In the genomic region with DNA sequence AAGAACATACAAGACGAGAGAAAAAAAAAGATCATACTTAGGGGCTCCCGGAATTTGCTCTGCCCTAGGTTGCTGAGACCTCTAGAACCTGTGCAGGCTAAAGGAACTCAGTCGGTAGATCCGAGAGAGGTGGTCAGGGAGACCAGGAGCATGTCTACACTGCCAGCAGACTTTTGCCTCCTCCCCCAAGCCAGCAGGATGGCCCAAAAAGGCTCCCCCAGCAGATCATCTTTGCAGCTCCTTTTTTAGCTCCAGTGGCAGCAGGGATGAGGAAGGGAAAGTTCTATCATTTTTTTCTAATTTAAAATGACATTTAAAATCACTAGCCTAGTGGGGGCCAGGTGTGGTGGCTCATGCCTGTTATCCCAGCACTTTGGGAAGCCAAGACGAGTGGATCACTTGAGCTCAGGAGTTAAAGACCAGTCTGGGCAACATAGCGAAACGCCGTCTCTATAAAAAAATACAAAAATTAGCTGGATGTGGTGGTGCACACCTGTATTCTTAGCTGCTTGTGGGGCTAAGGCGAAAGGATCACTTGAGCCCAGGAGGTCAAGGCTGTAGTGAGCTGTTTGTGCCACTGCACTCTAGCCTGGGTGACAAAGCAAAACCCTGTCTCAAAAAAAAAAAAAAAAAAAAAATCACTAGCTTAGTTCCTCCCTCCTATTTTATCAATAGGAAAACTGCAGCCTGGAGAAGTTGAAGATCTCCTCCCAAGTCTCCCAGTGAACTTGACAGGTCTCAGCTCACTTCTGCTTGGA, we compare ENCODE assay signal across 10 cellular contexts.
DNase-seq lines count a peak whose midpoint lies in the region; ATAC-seq and TF ChIP-seq lines count a peak whose summit lies in the region.
"Had no signal": no experiment of that assay in that cellular context is flagged by ENCODE, and none has a peak within 500 bp of the region (broad histone marks: within the 10 kb centered on the region; RNA-seq: fewer than 3 reads in every experiment).

No MANE protein-coding gene starts in this region.

- DNase-seq in GM23338 (ENCODE audit: low spot score): no peak
- DNase-seq in T-cell: no peak
- no peak for DNase-seq in esophagus squamous epithelium (lab: John Stamatoyannopoulos, UW)
- no peak for DNase-seq in GDM1 (lab: John Stamatoyannopoulos, UW)
- no peak for DNase-seq in C1 segment of cervical spinal cord (lab: John Stamatoyannopoulos, UW)
- no peak for DNase-seq in NCI-H187 (lab: John Stamatoyannopoulos, UW)
- DNase-seq: NCI-H2081 treated with DMSO at 0.1 percent for 48 hours, retina had no signal

- WGBS in esophagus squamous epithelium, 2 donors: 77 to 82% methylated on average over 8 of the region's 9 CpGs

- no peaks in the 10 kb centered on the region for H3K9me2 ChIP-seq in GM23338 (ENCODE audit: insufficient read depth)

- ATAC-seq in GM23338 (peak; percentile 5; the same call in 1 of the 3 replicates), T-cell (replicated peaks in 1 of 4) (no peak), GM18858 (IDR thresholded peaks at IDR 0.05; ENCODE audit: unreplicated experiment) (no peak)

- H3K36me3 Mint-ChIP-seq in GM23338 (ENCODE audit: low read depth) (peaks cover 3% of the 10 kb centered on the region; the same call in 1 of the 3 replicates), T-cell (peaks cover 4% of the 10 kb centered on the region)

- H3K4me1 Mint-ChIP-seq in GM23338 (peaks cover 44% of the 10 kb centered on the region), T-cell (peaks cover 59 to 69% (median 68%) of the 10 kb centered on the region in 3 donors)

- peaks cover 8% of the 10 kb centered on the region; the same call in 1 of the 2 replicates for H3F3A ChIP-seq in GM23338 (replicated peaks; ENCODE audit: low read depth)

- H3K9me3 ChIP-seq in esophagus squamous epithelium (no peaks in the 10 kb centered on the region), skeletal muscle satellite cell (replicated peaks; ENCODE audit: low read length) (no peaks in the 10 kb centered on the region)

- H3K27ac ChIP-seq in GM23338 (ENCODE audit: low read depth) (peak overlapping the region; percentile 69; the same call in 1 of the 2 replicates), esophagus squamous epithelium (peak overlapping the region; percentile 65 to 91 (median 88))

- peaks cover 26% of the 10 kb centered on the region for H3K4me1 ChIP-seq in GM23338 (ENCODE audit: insufficient read depth)
- H3K4me1 ChIP-seq in esophagus squamous epithelium: peaks cover 43 to 84% (median 50%) of the 10 kb centered on the region in 3 donors
- peaks cover 64% of the 10 kb centered on the region for H3K4me1 ChIP-seq in skeletal muscle satellite cell (ENCODE audit: control insufficient read depth, insufficient read depth, low read length)

- H3K27me3 Mint-ChIP-seq in GM23338 (ENCODE audit: insufficient read depth, low read depth, poor library complexity): peaks cover 8% of the 10 kb centered on the region
- no peaks in the 10 kb centered on the region for H3K27me3 Mint-ChIP-seq in T-cell

- peak overlapping the region; percentile 52 for H3K9ac ChIP-seq in skeletal muscle satellite cell (ENCODE audit: low read depth, low read length)

- TF ChIP-seq CTCF in GM23338 (conservative IDR thresholded peaks at IDR 0.05; ENCODE audit: low read depth in 2 of 2) (no peak), esophagus squamous epithelium (IDR thresholded peaks at IDR 0.05) (no peak)

- intact Hi-C loops in esophagus squamous epithelium (cut with DNase I): no loop called here

- H4K20me1 ChIP-seq in GM23338 (replicated peaks; ENCODE audit: insufficient read depth): peaks cover 58% of the 10 kb centered on the region

- H3K4me3 Mint-ChIP-seq in GM23338 (no peak overlapping the region; the same call in 1 of the 3 replicates), T-cell (peak overlapping the region; percentile 52 to 67 (median 65))

- H3K36me3 ChIP-seq in GM23338 (ENCODE audit: insufficient read depth) (no peaks in the 10 kb centered on the region; the same call in 1 of the 2 replicates), esophagus squamous epithelium (peaks cover 0 to under 1% (median 0%) of the 10 kb centered on the region in 3 donors), skeletal muscle satellite cell (ENCODE audit: insufficient read depth, low read length) (peaks cover 17% of the 10 kb centered on the region)

- peak overlapping the region; percentile 55 for H3K4me2 ChIP-seq in GM23338
- peak overlapping the region; percentile 77 for H3K4me2 ChIP-seq in skeletal muscle satellite cell (ENCODE audit: low read length)

- no peaks in the 10 kb centered on the region for H3K27me3 ChIP-seq in GM23338 (ENCODE audit: insufficient read depth)
- no peaks in the 10 kb centered on the region for H3K27me3 ChIP-seq in esophagus squamous epithelium
- H3K27me3 ChIP-seq in skeletal muscle satellite cell (ENCODE audit: control insufficient read depth, insufficient read depth, low read length): no peaks in the 10 kb centered on the region

- H3K79me2 ChIP-seq in GM23338 (replicated peaks; ENCODE audit: insufficient read depth): peaks cover 84% of the 10 kb centered on the region

- POLR2A ChIA-PET in T-cell (lab: Charles Lee): interaction anchor here in 1 of 2 donors (0.6 kb wide), 1 partner anchor 337 kb away, joined by 5 read pairs; no protein-coding TSS in a partner anchor

- CTCF ChIA-PET in T-cell (lab: Charles Lee): interaction anchor here (0.6 to 0.8 kb wide), 6 partner anchors 16 to 370 kb away, joined by 3 to 6 read pairs (median 4); a partner anchor contains a TSS

- peak overlapping the region; percentile 73 for H3K27ac Mint-ChIP-seq in GM23338
- peak overlapping the region; percentile 83 to 86 for H3K27ac Mint-ChIP-seq in T-cell

- no peak for TF ChIP-seq POLR2A in esophagus squamous epithelium (IDR thresholded peaks at IDR 0.05)

- no peaks in the 10 kb centered on the region for H3K9me3 Mint-ChIP-seq in GM23338
- H3K9me3 Mint-ChIP-seq in T-cell: no peaks in the 10 kb centered on the region

- no peak overlapping the region for H2AFZ ChIP-seq in GM23338

- peak overlapping the region; percentile 26; the same call in 1 of the 2 replicates for H3K4me3 ChIP-seq in GM23338
- peak overlapping the region in 3 of 4 donors; percentile 26 to 49 (median 34) for H3K4me3 ChIP-seq in esophagus squamous epithelium
- no peak overlapping the region for H3K4me3 ChIP-seq in skeletal muscle satellite cell (ENCODE audit: low read length)

TF ChIP-seq in GM23338, 12 proteins besides CTCF, POLR2A, EP300 and RAD21 (continues in another document):
- no peak for TF ChIP-seq STAT1 (IDR thresholded peaks at IDR 0.05; ENCODE audit: unreplicated experiment)
- no peak for TF ChIP-seq EZH2 (IDR thresholded peaks at IDR 0.05; ENCODE audit: low read depth, unreplicated experiment)
- TF ChIP-seq EZH2phosphoT487 (IDR thresholded peaks at IDR 0.05; ENCODE audit: unreplicated experiment): no peak
- TF ChIP-seq NANOG (IDR thresholded peaks at IDR 0.05; ENCODE audit: borderline replicate concordance): no peak
- no peak for TF ChIP-seq ZNF331 (CRISPR knock-in tag; IDR thresholded peaks at IDR 0.05; ENCODE audit: low read depth)
- TF ChIP-seq, protein P1, sequence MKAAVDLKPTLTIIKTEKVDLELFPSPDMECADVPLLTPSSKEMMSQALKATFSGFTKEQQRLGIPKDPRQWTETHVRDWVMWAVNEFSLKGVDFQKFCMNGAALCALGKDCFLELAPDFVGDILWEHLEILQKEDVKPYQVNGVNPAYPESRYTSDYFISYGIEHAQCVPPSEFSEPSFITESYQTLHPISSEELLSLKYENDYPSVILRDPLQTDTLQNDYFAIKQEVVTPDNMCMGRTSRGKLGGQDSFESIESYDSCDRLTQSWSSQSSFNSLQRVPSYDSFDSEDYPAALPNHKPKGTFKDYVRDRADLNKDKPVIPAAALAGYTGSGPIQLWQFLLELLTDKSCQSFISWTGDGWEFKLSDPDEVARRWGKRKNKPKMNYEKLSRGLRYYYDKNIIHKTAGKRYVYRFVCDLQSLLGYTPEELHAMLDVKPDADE (IDR thresholded peaks at IDR 0.05): no peak
- TF ChIP-seq CREB1 (CRISPR knock-in tag; IDR thresholded peaks at IDR 0.05; ENCODE audit: low read depth): no peak
